In the genomic region with DNA sequence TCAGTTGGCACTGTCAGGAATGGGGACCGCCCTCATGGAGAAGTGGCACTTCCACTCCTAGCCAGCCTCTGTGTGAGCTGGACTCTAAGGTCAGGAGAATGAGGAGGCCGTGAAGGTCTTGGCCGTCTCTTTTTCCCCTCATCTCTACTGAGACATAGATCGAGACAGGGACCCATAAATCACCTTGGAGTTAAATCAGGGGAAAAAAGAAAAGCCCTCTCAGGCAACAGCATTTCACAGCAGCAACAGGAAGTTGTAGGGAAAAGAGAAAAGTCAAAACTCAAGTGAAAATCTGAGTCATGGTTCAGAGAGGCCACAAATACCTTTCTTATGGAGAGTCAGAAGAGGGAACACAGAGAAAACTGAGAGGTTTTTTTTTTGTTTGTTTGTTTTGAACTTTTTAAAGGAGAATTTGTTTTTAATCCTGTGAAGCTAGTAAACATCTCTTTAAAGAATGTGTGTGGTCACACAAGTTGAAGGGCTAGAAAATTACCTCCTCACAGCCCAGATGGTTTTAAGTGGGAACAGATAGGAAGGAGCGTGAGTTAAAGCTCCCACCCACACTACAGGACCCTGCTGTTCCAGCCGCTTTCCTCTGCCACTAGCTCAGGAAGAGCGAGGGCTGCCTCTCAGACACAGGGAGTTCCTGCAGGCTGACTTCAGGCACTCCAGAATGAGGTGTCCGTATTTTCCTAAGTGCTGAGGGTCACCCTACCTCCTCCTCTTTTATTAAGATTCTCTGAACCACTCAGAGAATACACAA, we compare ENCODE assay signal across 8 cellular contexts. TPM values are rescaled to one million over a fixed set of nuclear protein-coding genes. Genes with fewer than 3 reads are reported as not detected.
DNase-seq lines count a peak whose midpoint lies in the region; ATAC-seq and TF ChIP-seq lines count a peak whose summit lies in the region.

No MANE protein-coding gene starts in this region.

- H3K27me3 ChIP-seq in osteoblast (ENCODE audit: insufficient read depth, low read length) = no peaks in the 10 kb centered on the region

- peaks cover 25% of the 10 kb centered on the region for H3K4me1 ChIP-seq in ES-I3 (ENCODE audit: insufficient read depth, low read length)
- peaks cover 14% of the 10 kb centered on the region for H3K4me1 ChIP-seq in osteoblast (ENCODE audit: insufficient read depth, low read length)

- H3K9ac ChIP-seq in ES-I3 (ENCODE audit: low read depth, low read length) = peak overlapping the region; percentile 10

- intact Hi-C loops in dendritic cell treated with granulocyte-macrophage colony-stimulating factor and Interleukin-4, amounts not matched to agents 40 ng/mL and 50 ng/mL, for 4 days (cut with micrococcal nuclease) = no loop called here

- H3K36me3 Mint-ChIP-seq in dendritic cell treated with granulocyte-macrophage colony-stimulating factor and Interleukin-4, amounts not matched to agents 40 ng/mL and 50 ng/mL, for 4 days (ENCODE audit: low read depth) = no peaks in the 10 kb centered on the region

- no peak for ATAC-seq in GM19452 (IDR thresholded peaks at IDR 0.05; ENCODE audit: unreplicated experiment)

- H4K20me1 ChIP-seq in osteoblast (ENCODE audit: insufficient read depth, low read length) = no peaks in the 10 kb centered on the region

- no peak overlapping the region for H3K4me3 ChIP-seq in osteoblast (ENCODE audit: insufficient read depth, low read length)

- no peaks in the 10 kb centered on the region for H3K79me2 ChIP-seq in osteoblast (ENCODE audit: insufficient read depth, low read length)

- no peaks in the 10 kb centered on the region for H3K36me3 ChIP-seq in ES-I3 (ENCODE audit: insufficient read depth, low read length)
- H3K36me3 ChIP-seq in osteoblast (ENCODE audit: insufficient read depth, low read length) = no peaks in the 10 kb centered on the region

- peaks cover 6% of the 10 kb centered on the region for H3K27me3 Mint-ChIP-seq in dendritic cell treated with granulocyte-macrophage colony-stimulating factor and Interleukin-4, amounts not matched to agents 40 ng/mL and 50 ng/mL, for 4 days

- H3K4me2 ChIP-seq in osteoblast (ENCODE audit: insufficient read depth, low read length) = peak overlapping the region; percentile 46

- peak overlapping the region; percentile 79 for H2AFZ ChIP-seq in osteoblast (ENCODE audit: low read length)

- H3K27ac ChIP-seq in osteoblast (ENCODE audit: low read depth, low read length) = peak overlapping the region; percentile 91

- DNase-seq in NCI-H2227 (lab: John Stamatoyannopoulos, UW; ENCODE audit: unreplicated experiment) = peak; percentile 20
- peak; percentile 37 for DNase-seq in osteoblast (ENCODE audit: insufficient read length, low spot score, missing footprints)
- DNase-seq in Kasumi-1 (lab: John Stamatoyannopoulos, UW) = no peak
- DNase-seq in NCI-H1417 treated with DMSO at 0.1 percent for 48 hours (lab: John Stamatoyannopoulos, UW) = no peak
- no peak for DNase-seq in SHP77 treated with DMSO at 0.1 percent for 48 hours (lab: John Stamatoyannopoulos, UW)

- H3K27ac Mint-ChIP-seq in dendritic cell treated with granulocyte-macrophage colony-stimulating factor and Interleukin-4, amounts not matched to agents 40 ng/mL and 50 ng/mL, for 4 days = peak overlapping the region; percentile 82

- peak overlapping the region; percentile 37 for H3K4me3 Mint-ChIP-seq in dendritic cell treated with granulocyte-macrophage colony-stimulating factor and Interleukin-4, amounts not matched to agents 40 ng/mL and 50 ng/mL, for 4 days

- no peaks in the 10 kb centered on the region for H3K9me3 Mint-ChIP-seq in dendritic cell treated with granulocyte-macrophage colony-stimulating factor and Interleukin-4, amounts not matched to agents 40 ng/mL and 50 ng/mL, for 4 days

- TF ChIP-seq CTCF in osteoblast (IDR thresholded peaks at IDR 0.05; ENCODE audit: extremely low read depth, low read depth, low read length) = no peak

- no peaks in the 10 kb centered on the region for H3K9me3 ChIP-seq in ES-I3 (ENCODE audit: control insufficient read depth, insufficient read depth, low read length)
- H3K9me3 ChIP-seq in osteoblast (ENCODE audit: low read depth, low read length) = peaks cover 3% of the 10 kb centered on the region

- H3K4me1 Mint-ChIP-seq in dendritic cell treated with granulocyte-macrophage colony-stimulating factor and Interleukin-4, amounts not matched to agents 40 ng/mL and 50 ng/mL, for 4 days (ENCODE audit: low read depth) = peaks cover 58% of the 10 kb centered on the region

RNA-seq across cellular contexts. Expression of a gene that starts 30.6 kb away (rescaled TPM):
- total RNA-seq in osteoblast = 827 and 849 TPM in 2 replicates

Comparison
In these comparisons a context has a peak if more than half of its experiments do, and no peak if none do; other contexts are left out.
1. DNase-seq: peak in NCI-H2227 (single experiment) and osteoblast (single experiment); none in Kasumi-1 (0 of 2), NCI-H1417 treated with DMSO at 0.1 percent for 48 hours (single experiment) and SHP77 treated with DMSO at 0.1 percent for 48 hours (single experiment).